In genomic region chr10:29408847-29409240, GRCh38 we compare ENCODE assay signal across 9 cellular contexts.
DNase-seq lines count a peak whose midpoint lies in the region; ATAC-seq and TF ChIP-seq lines count a peak whose summit lies in the region.
"Had no signal": no experiment of that assay in that cellular context is flagged by ENCODE, and none has a peak within 500 bp of the region (broad histone marks: within the 10 kb centered on the region; RNA-seq: fewer than 3 reads in every experiment).

No MANE protein-coding gene starts in this region.

- H3K27me3 Mint-ChIP-seq in stimulated activated naive CD8-positive, alpha-beta T cell treated with anti-CD3 and anti-CD28 coated beads, Interleukin-15, Interleukin-2, amounts not matched to agents 100 ng/mL and 50 ng/mL, for 24 hours = no peaks in the 10 kb centered on the region
- peaks cover 1% of the 10 kb centered on the region for H3K27me3 Mint-ChIP-seq in activated CD8-positive, alpha-beta T cell treated with anti-CD3 and anti-CD28 coated beads for 36 hours

- H3K4me3 Mint-ChIP-seq in stimulated activated naive CD8-positive, alpha-beta T cell treated with anti-CD3 and anti-CD28 coated beads, Interleukin-15, Interleukin-2, amounts not matched to agents 100 ng/mL and 50 ng/mL, for 24 hours = peak overlapping the region; percentile 95
- peak overlapping the region; percentile 97 for H3K4me3 Mint-ChIP-seq in activated CD8-positive, alpha-beta T cell treated with anti-CD3 and anti-CD28 coated beads for 36 hours
- H3K4me3 Mint-ChIP-seq: nephron progenitor cell had no signal

- POLR2A ChIA-PET in activated CD8-positive, alpha-beta T cell treated with anti-CD3 and anti-CD28 coated beads for 36 hours (lab: Charles Lee) = no interaction called here

- H3K27ac Mint-ChIP-seq in stimulated activated naive CD8-positive, alpha-beta T cell treated with anti-CD3 and anti-CD28 coated beads, Interleukin-15, Interleukin-2, amounts not matched to agents 100 ng/mL and 50 ng/mL, for 24 hours = peak overlapping the region; percentile 88
- peak overlapping the region; percentile 92 for H3K27ac Mint-ChIP-seq in activated CD8-positive, alpha-beta T cell treated with anti-CD3 and anti-CD28 coated beads for 36 hours
- H3K27ac Mint-ChIP-seq: nephron progenitor cell had no signal

- peaks cover 4% of the 10 kb centered on the region for H3K36me3 Mint-ChIP-seq in stimulated activated naive CD8-positive, alpha-beta T cell treated with anti-CD3 and anti-CD28 coated beads, Interleukin-15, Interleukin-2, amounts not matched to agents 100 ng/mL and 50 ng/mL, for 24 hours (ENCODE audit: low read depth)
- peaks cover 6% of the 10 kb centered on the region for H3K36me3 Mint-ChIP-seq in activated CD8-positive, alpha-beta T cell treated with anti-CD3 and anti-CD28 coated beads for 36 hours (ENCODE audit: low read depth)

- TF ChIP-seq CTCF in activated CD8-positive, alpha-beta T cell treated with anti-CD3 and anti-CD28 coated beads for 36 hours (IDR thresholded peaks at IDR 0.05) = no peak

- no peak for ATAC-seq in stimulated activated naive CD8-positive, alpha-beta T cell treated with anti-CD3 and anti-CD28 coated beads, Interleukin-15, Interleukin-2, amounts not matched to agents 100 U/mL and 50 U/mL, for 24 hours
- ATAC-seq in activated CD8-positive, alpha-beta T cell treated with anti-CD3 and anti-CD28 coated beads for 36 hours = peak; percentile 11
- ATAC-seq in left lobe of liver = peak; percentile 1

- H3K9me3 Mint-ChIP-seq in stimulated activated naive CD8-positive, alpha-beta T cell treated with anti-CD3 and anti-CD28 coated beads, Interleukin-15, Interleukin-2, amounts not matched to agents 100 ng/mL and 50 ng/mL, for 24 hours = no peaks in the 10 kb centered on the region
- H3K9me3 Mint-ChIP-seq in activated CD8-positive, alpha-beta T cell treated with anti-CD3 and anti-CD28 coated beads for 36 hours = peaks cover 3% of the 10 kb centered on the region

- CTCF ChIA-PET in activated CD8-positive, alpha-beta T cell treated with anti-CD3 and anti-CD28 coated beads for 36 hours (lab: Charles Lee) = interaction anchor here (0.7 to 4.9 kb wide), 8 partner anchors 13 to 95 kb away, joined by 3 to 28 read pairs (median 7); no protein-coding TSS in a partner anchor

- H3K4me1 Mint-ChIP-seq in stimulated activated naive CD8-positive, alpha-beta T cell treated with anti-CD3 and anti-CD28 coated beads, Interleukin-15, Interleukin-2, amounts not matched to agents 100 ng/mL and 50 ng/mL, for 24 hours (ENCODE audit: low read depth) = peaks cover 34% of the 10 kb centered on the region
- peaks cover 32% of the 10 kb centered on the region for H3K4me1 Mint-ChIP-seq in activated CD8-positive, alpha-beta T cell treated with anti-CD3 and anti-CD28 coated beads for 36 hours (ENCODE audit: low read depth)
- H3K4me1 Mint-ChIP-seq: nephron progenitor cell had no signal

- intact Hi-C loops in activated CD8-positive, alpha-beta T cell treated with anti-CD3 and anti-CD28 coated beads for 36 hours (cut with micrococcal nuclease) = no loop called here

- no peak for DNase-seq in stimulated activated naive CD8-positive, alpha-beta T cell treated with anti-CD3 and anti-CD28 coated beads, Interleukin-15, Interleukin-2, amounts not matched to agents 100 U/mL and 50 U/mL, for 24 hours
- DNase-seq in activated CD8-positive, alpha-beta T cell treated with anti-CD3 and anti-CD28 coated beads for 36 hours = no peak
- DNase-seq in left lobe of liver (ENCODE audit: low spot score) (no peak), kidney glomerular epithelial cell (lab: John Stamatoyannopoulos, UW) (no peak), dedifferentiated amniotic fluid mesenchymal stem cell (ENCODE audit: extremely low spot score) (no peak), NCI-H2196 treated with DMSO at 0.1 percent for 48 hours (lab: John Stamatoyannopoulos, UW; ENCODE audit: unreplicated experiment) (no peak), NCI-H748 treated with DMSO at 0.1 percent for 48 hours (lab: John Stamatoyannopoulos, UW) (no peak)
- DNase-seq: nephron progenitor cell had no signal
